In the genomic region with DNA sequence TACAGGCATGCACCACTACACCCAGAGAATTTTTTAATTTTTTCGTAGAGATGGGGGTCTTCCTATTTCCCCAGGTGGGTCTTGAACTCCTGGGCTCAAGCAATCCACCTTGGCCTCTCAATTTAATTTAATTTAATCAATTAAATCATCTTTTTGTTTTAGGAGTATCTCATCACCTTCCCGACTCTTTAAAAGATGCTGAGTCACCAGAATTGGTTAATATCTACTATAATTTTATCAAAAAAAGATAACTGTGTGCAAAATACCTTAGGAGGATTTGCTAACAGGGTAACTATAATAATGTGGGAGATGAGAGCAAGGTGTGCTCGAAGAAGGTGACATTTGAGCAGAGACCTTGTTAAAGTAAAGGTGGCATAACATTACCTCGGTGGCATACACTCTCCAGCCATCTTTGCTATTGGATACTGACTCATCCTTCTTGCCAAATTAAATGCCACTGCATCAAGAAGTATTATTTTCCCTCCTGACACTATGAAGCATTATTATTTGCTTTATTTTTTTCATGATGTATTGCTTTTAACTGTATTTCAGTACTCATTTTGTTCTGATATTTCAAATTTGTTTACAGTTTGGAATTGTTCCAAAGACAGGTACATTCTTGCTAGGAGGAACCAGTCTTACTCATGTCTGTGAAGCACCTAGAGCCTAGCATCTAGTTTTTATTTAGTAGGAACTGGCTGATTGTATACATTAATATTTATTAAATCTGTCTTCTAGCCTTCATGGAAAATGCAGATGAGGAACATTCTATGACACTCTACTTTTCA, we compare ENCODE assay signal across 16 cellular contexts.
DNase-seq lines count a peak whose midpoint lies in the region; ATAC-seq, FAIRE-seq and TF ChIP-seq lines count a peak whose summit lies in the region.
"Had no signal": no experiment of that assay in that cellular context is flagged by ENCODE, and none has a peak within 500 bp of the region (broad histone marks: within the 10 kb centered on the region; RNA-seq: fewer than 3 reads in every experiment).

No MANE protein-coding gene starts in this region.

- peaks cover 0 to 12% of the 10 kb centered on the region in 2 donors for H3K36me3 ChIP-seq in left lung

- H3K27me3 Mint-ChIP-seq in activated naive CD8-positive, alpha-beta T cell treated with anti-CD3 and anti-CD28 coated beads, Interleukin-2, amount 50 U/mL, for 24 hours = no peaks in the 10 kb centered on the region
- H3K27me3 Mint-ChIP-seq in naive B cell = no peaks in the 10 kb centered on the region

- 0 out of 3 replicates have a peak, but pooled peaks cover 3% of the 10 kb centered on the region for H3K4me1 ChIP-seq in A549
- peaks cover 0 to 6% of the 10 kb centered on the region in 2 donors for H3K4me1 ChIP-seq in left lung

- 94% methylated on average over 4 of the region's 4 CpGs for WGBS in A549 (ENCODE audit: missing lambda C conversion rate)

- no peak for TF ChIP-seq POLR2A in A549 (IDR thresholded peaks at IDR 0.05; ENCODE audit: low read length)
- TF ChIP-seq POLR2A in GM18951 (IDR thresholded peaks at IDR 0.05; ENCODE audit: extremely low read depth, insufficient read depth, insufficient read length) = peak; percentile 2

- intact Hi-C loops in left lung (cut with DNase I) = loop anchor here in 1 of 2 donors (10.0 kb wide), 1 partner anchor 55 kb away; no protein-coding TSS in a partner anchor

- no peaks in the 10 kb centered on the region for H3K27me3 ChIP-seq in left lung

- CTCF ChIA-PET in A549 (lab: Yijun Ruan, JAX) = no interaction called here

- H3K27ac ChIP-seq in A549 (no peak overlapping the region), left lung (no peak overlapping the region)

- H3K4me3 ChIP-seq in A549 = no peak overlapping the region
- H3K4me3 ChIP-seq in left lung = no peak overlapping the region

- no peak for DNase-seq in A549 (ENCODE audit: low read depth in 1 of 2, low spot score in 1 of 2)
- DNase-seq in activated naive CD8-positive, alpha-beta T cell treated with anti-CD3 and anti-CD28 coated beads, Interleukin-2, amount 50 U/mL, for 24 hours = no peak
- DNase-seq in naive B cell = no peak
- DNase-seq in GM19238 (ENCODE audit: insufficient read length, low spot score) = no peak
- DNase-seq in KBM-7 = no peak
- DNase-seq in left lung = no peak
- DNase-seq: AML-193; CD4-positive, CD25-positive, alpha-beta regulatory T cell; H9; MV-4-11; NCI-H1417; NCI-H187 treated with DMSO at 0.1 percent for 48 hours; NCI-H446; NCI-H69; SIG-M5 had no signal

- no peak for FAIRE-seq in A549 (lab: Jason Lieb, UNC)

- no peak overlapping the region for H3K4me3 Mint-ChIP-seq in activated naive CD8-positive, alpha-beta T cell treated with anti-CD3 and anti-CD28 coated beads, Interleukin-2, amount 50 U/mL, for 24 hours
- peak overlapping the region in 1 of 8 donors; percentile 29 for H3K4me3 Mint-ChIP-seq in naive B cell
- H3K4me3 Mint-ChIP-seq: CD4-positive, CD25-positive, alpha-beta regulatory T cell; H9 had no signal

- H3K9me3 ChIP-seq in A549 = no peaks in the 10 kb centered on the region
- no peaks in the 10 kb centered on the region for H3K9me3 ChIP-seq in left lung

- POLR2A ChIA-PET in A549 (lab: Yijun Ruan, JAX) = no interaction called here

- no peaks in the 10 kb centered on the region for H3K9me3 Mint-ChIP-seq in activated naive CD8-positive, alpha-beta T cell treated with anti-CD3 and anti-CD28 coated beads, Interleukin-2, amount 50 U/mL, for 24 hours
- peaks cover 0 to 4% (median 0%) of the 10 kb centered on the region in 7 donors for H3K9me3 Mint-ChIP-seq in naive B cell
- H3K9me3 Mint-ChIP-seq: CD4-positive, CD25-positive, alpha-beta regulatory T cell; H9 had no signal

- TF ChIP-seq RAD21 in A549 (conservative IDR thresholded peaks at IDR 0.05 in 1 of 2, IDR thresholded peaks at IDR 0.05 in 1 of 2) = no peak

- H3K36me3 Mint-ChIP-seq in activated naive CD8-positive, alpha-beta T cell treated with anti-CD3 and anti-CD28 coated beads, Interleukin-2, amount 50 U/mL, for 24 hours (ENCODE audit: low read depth) = peaks cover 13% of the 10 kb centered on the region
- H3K36me3 Mint-ChIP-seq in naive B cell = peaks cover 6 to 10% of the 10 kb centered on the region in 2 donors

- H3K4me2 ChIP-seq in A549 = no peak overlapping the region

- no peak for TF ChIP-seq EP300 in A549 (IDR thresholded peaks at IDR 0.05)

- peaks cover 23% of the 10 kb centered on the region for H3K4me1 Mint-ChIP-seq in activated naive CD8-positive, alpha-beta T cell treated with anti-CD3 and anti-CD28 coated beads, Interleukin-2, amount 50 U/mL, for 24 hours
- H3K4me1 Mint-ChIP-seq in naive B cell = peaks cover 18 to 24% (median 21%) of the 10 kb centered on the region in 3 donors

- in situ Hi-C loops in GM18951 (cut with MboI; ENCODE audit: low sequenced_read_pairs, unreplicated experiment) (no loop called here), KBM-7 (cut with MboI; ENCODE audit: low pct_unique_long_range_greater_than_20kb, low sequenced_read_pairs) (loop anchor here (25.0 kb wide), 1 partner anchor 407 kb away; no protein-coding TSS in a partner anchor)

- no peak overlapping the region for H3K27ac Mint-ChIP-seq in activated naive CD8-positive, alpha-beta T cell treated with anti-CD3 and anti-CD28 coated beads, Interleukin-2, amount 50 U/mL, for 24 hours
- H3K27ac Mint-ChIP-seq in naive B cell = peak overlapping the region in 4 of 6 donors; percentile 26 to 88 (median 60)
- H3K27ac Mint-ChIP-seq: H9 had no signal

- ATAC-seq in A549 = no peak
- ATAC-seq in activated naive CD8-positive, alpha-beta T cell treated with anti-CD3 and anti-CD28 coated beads, Interleukin-2, amount 50 U/mL, for 24 hours = peak; percentile 35
- ATAC-seq in naive B cell (ENCODE audit: low read depth in 2 of 2) = no peak
- ATAC-seq in left lung = no peak

- TF ChIP-seq CTCF in A549 (IDR thresholded peaks at IDR 0.05) = no peak
- TF ChIP-seq CTCF in left lung (IDR thresholded peaks at IDR 0.05) = no peak

TF ChIP-seq in A549, 52 proteins besides CTCF, POLR2A, EP300 and RAD21:
- peak; percentile 89 for TF ChIP-seq MAFK (IDR thresholded peaks at IDR 0.05; ENCODE audit: partially characterized antibody)
- no peak for TF ChIP-seq CBX8 (IDR thresholded peaks at IDR 0.05)
TF ChIP-seq in A549: peak in this region for 1.
